30 cellular contexts compared by ENCODE assay signal in the genomic region with DNA sequence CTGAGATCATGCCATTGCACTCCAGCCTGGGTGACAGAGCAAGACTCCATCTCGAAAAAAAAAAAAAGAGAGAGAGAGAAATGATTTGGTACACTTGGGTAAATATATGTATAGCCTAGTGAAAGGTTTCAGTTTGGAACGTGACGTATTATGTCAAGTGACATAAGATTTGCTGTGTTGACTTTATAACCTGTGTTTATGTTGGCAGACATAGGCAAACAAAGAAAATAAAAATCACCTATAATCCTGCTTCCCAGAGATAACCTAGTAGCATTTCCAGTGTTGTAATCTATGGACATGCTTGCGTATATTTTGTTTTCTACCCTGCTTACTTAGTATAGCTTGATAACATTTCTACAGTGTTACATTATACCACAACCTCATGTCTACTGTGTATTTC.
"Had no signal": no experiment of that assay in that cellular context is flagged by ENCODE, and none has a peak within 500 bp of the region (broad histone marks: within the 10 kb centered on the region; RNA-seq: fewer than 3 reads in every experiment).

No MANE protein-coding gene starts in this region.

- DNase-seq: activated CD4-positive, alpha-beta T cell treated with anti-CD3 and anti-CD28 coated beads for 1 hour; activated CD4-positive, alpha-beta T cell treated with anti-CD3 and anti-CD28 coated beads, Interleukin-2, amount 50 U/mL, for 1 hour; activated CD8-positive, alpha-beta T cell treated with anti-CD3 and anti-CD28 coated beads, Interleukin-2, amount 10 ng/mL, durations not matched to agents 7 days and 5 days; activated gamma-delta T cell treated with Interleukin-2 at 50 U/mL for 16 hours; aorta; brain microvascular endothelial cell; central memory CD4-positive, alpha-beta T cell; dermis blood vessel endothelial cell; effector memory CD4-positive, alpha-beta T cell; glutamatergic neuron; kidney glomerular epithelial cell; left ventricle myocardium inferior; mammary epithelial cell; nephron progenitor cell; nucleus accumbens; posterior cingulate gyrus; retina; stimulated activated CD4-positive, alpha-beta T cell treated with anti-CD3 and anti-CD28 coated beads, Interleukin-2, amount 100 ng/mL, for 48 hours; stimulated activated CD8-positive, alpha-beta memory T cell treated with anti-CD3 and anti-CD28 coated beads, Interleukin-4, amount 100 ng/mL, for 48 hours; stimulated activated naive CD4-positive, alpha-beta T cell; T-cell; upper lobe of left lung; WERI-Rb-1 had no signal

- H3K27me3 Mint-ChIP-seq: T-cell had no signal

- H3K4me3 ChIP-seq: esophagus muscularis mucosa, hepatocyte, left ventricle myocardium inferior, thoracic aorta, upper lobe of left lung had no signal

- H3K9me3 ChIP-seq: esophagus muscularis mucosa, left ventricle myocardium inferior, thoracic aorta, upper lobe of left lung had no signal

- H3K79me2 ChIP-seq: hepatocyte had no signal

- H3K9me3 Mint-ChIP-seq: activated naive CD4-positive, alpha-beta T cell treated with anti-CD3 and anti-CD28 coated beads, Interleukin-2, amount 50 U/mL, for 72 hours; activated T-helper 1 cell treated with anti-CD3 and anti-CD28 coated beads, Interleukin-12 subunit alpha, Interleukin-12 subunit beta, Interleukin-2, Interleukin-4 antibody, amounts not matched to agents 30 ng/mL and 10 ng/mL and 1 ng/mL, durations not matched to agents 14 hours and 24 hours and 36 hours; nephron progenitor cell; T-cell; T-helper 2 cell treated with Interferon-gamma antibody and Interleukin-4, amounts not matched to agents 5 μg/mL and 100 μg/mL, for 36 hours had no signal

- H2AFZ ChIP-seq: hepatocyte had no signal

- H3K27ac ChIP-seq: brain microvascular endothelial cell, esophagus muscularis mucosa, left ventricle myocardium inferior, thoracic aorta, upper lobe of left lung, WERI-Rb-1 had no signal

- FAIRE-seq: frontal cortex had no signal

- ATAC-seq: activated CD8-positive, alpha-beta T cell treated with anti-CD3 and anti-CD28 coated beads, Interleukin-2, amount 10 ng/mL, durations not matched to agents 7 days and 5 days; activated naive CD4-positive, alpha-beta T cell treated with anti-CD3 and anti-CD28 coated beads, Interleukin-2, amount 50 U/mL, for 72 hours; T-cell had no signal

- H3K4me2 ChIP-seq: hepatocyte had no signal

- H3K36me3 Mint-ChIP-seq: activated naive CD4-positive, alpha-beta T cell treated with anti-CD3 and anti-CD28 coated beads, Interleukin-2, amount 50 U/mL, for 72 hours had no signal

- H3K27ac Mint-ChIP-seq: activated CD8-positive, alpha-beta T cell treated with anti-CD3 and anti-CD28 coated beads, Interleukin-2, amount 10 ng/mL, durations not matched to agents 7 days and 5 days; activated naive CD4-positive, alpha-beta T cell treated with anti-CD3 and anti-CD28 coated beads, Interleukin-2, amount 50 U/mL, for 72 hours; activated T-helper 1 cell treated with anti-CD3 and anti-CD28 coated beads, Interleukin-12 subunit alpha, Interleukin-12 subunit beta, Interleukin-2, Interleukin-4 antibody, amounts not matched to agents 30 ng/mL and 10 ng/mL and 1 ng/mL, durations not matched to agents 14 hours and 24 hours and 36 hours; nephron progenitor cell; T-cell; T-helper 2 cell treated with Interferon-gamma antibody and Interleukin-4, amounts not matched to agents 5 μg/mL and 100 μg/mL, for 36 hours had no signal

- H3K4me1 Mint-ChIP-seq: T-cell had no signal

- H3K27me3 ChIP-seq: brain microvascular endothelial cell, esophagus muscularis mucosa, hepatocyte, upper lobe of left lung had no signal

- H3K4me3 Mint-ChIP-seq: activated CD8-positive, alpha-beta T cell treated with anti-CD3 and anti-CD28 coated beads, Interleukin-2, amount 10 ng/mL, durations not matched to agents 7 days and 5 days; activated T-helper 1 cell treated with anti-CD3 and anti-CD28 coated beads, Interleukin-12 subunit alpha, Interleukin-12 subunit beta, Interleukin-2, Interleukin-4 antibody, amounts not matched to agents 30 ng/mL and 10 ng/mL and 1 ng/mL, durations not matched to agents 14 hours and 24 hours and 36 hours; nephron progenitor cell; T-cell; T-helper 2 cell treated with Interferon-gamma antibody and Interleukin-4, amounts not matched to agents 5 μg/mL and 100 μg/mL, for 36 hours had no signal

- H3K36me3 ChIP-seq: brain microvascular endothelial cell, thoracic aorta had no signal
